In the genomic region with DNA sequence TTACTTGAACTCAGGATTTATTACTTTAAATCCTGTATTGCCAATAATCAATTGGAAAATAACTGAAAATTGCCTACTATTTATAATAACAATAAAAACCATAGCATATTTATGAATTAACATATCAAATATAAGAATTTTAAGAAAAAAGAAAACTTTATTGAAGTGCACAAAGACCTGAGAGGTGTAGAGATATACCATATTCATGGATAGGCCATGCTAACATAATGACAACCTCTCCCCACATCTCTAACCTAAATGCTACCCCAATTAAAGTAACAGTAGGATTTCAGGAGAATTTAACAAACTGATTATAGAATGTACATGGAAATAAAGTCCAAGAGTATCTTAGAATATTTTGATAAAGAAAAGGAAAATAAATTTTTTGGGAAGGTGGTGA, we compare ENCODE assay signal across 25 cellular contexts. TPM values are rescaled to one million over a fixed set of nuclear protein-coding genes. Genes with fewer than 3 reads are reported as not detected.
DNase-seq lines count a peak whose midpoint lies in the region; ATAC-seq and TF ChIP-seq lines count a peak whose summit lies in the region.
"Had no signal": no experiment of that assay in that cellular context is flagged by ENCODE, and none has a peak within 500 bp of the region (broad histone marks: within the 10 kb centered on the region; RNA-seq: fewer than 3 reads in every experiment).

No MANE protein-coding gene starts in this region.

- H3K9me3 Mint-ChIP-seq in stimulated activated naive CD8-positive, alpha-beta T cell treated with anti-CD3 and anti-CD28 coated beads, Interleukin-15, Interleukin-2, amounts not matched to agents 100 ng/mL and 50 ng/mL, for 24 hours: no peaks in the 10 kb centered on the region
- H3K9me3 Mint-ChIP-seq in T-cell: no peaks in the 10 kb centered on the region
- no peaks in the 10 kb centered on the region for H3K9me3 Mint-ChIP-seq in naive B cell
- H3K9me3 Mint-ChIP-seq: activated CD4-positive, alpha-beta T cell treated with anti-CD3 and anti-CD28 coated beads, Interleukin-2, amount 10 ng/mL, durations not matched to agents 24 days and 14 days; type B pancreatic cell had no signal

- no peak for TF ChIP-seq EP300 in upper lobe of left lung (IDR thresholded peaks at IDR 0.05)

- DNase-seq in stimulated activated naive CD8-positive, alpha-beta T cell treated with anti-CD3 and anti-CD28 coated beads, Interleukin-15, Interleukin-2, amounts not matched to agents 100 U/mL and 50 U/mL, for 24 hours: no peak
- DNase-seq in T-cell (no peak), naive B cell (no peak), upper lobe of left lung (no peak), prostate gland (ENCODE audit: low spot score) (no peak)
- DNase-seq: anterior cingulate cortex, Caco-2, foreskin melanocyte, heart right ventricle, NCI-H146, NCI-H446 treated with DMSO at 0.1 percent for 48 hours, PC-3, SK-N-SH had no signal

- CTCF ChIA-PET in T-cell (lab: Charles Lee): no interaction called here

- peaks cover 0 to 5% (median 0%) of the 10 kb centered on the region in 4 donors for H3K36me3 ChIP-seq in upper lobe of left lung
- no peaks in the 10 kb centered on the region for H3K36me3 ChIP-seq in prostate gland
- H3K36me3 ChIP-seq: esophagus muscularis mucosa, HAP-1 had no signal

- no peak for ATAC-seq in stimulated activated naive CD8-positive, alpha-beta T cell treated with anti-CD3 and anti-CD28 coated beads, Interleukin-15, Interleukin-2, amounts not matched to agents 100 U/mL and 50 U/mL, for 24 hours
- no peak for ATAC-seq in T-cell (replicated peaks in 1 of 4)
- no peak for ATAC-seq in naive B cell (ENCODE audit: low read depth in 2 of 2)
- ATAC-seq in upper lobe of left lung (ENCODE audit: low FRiP score in 2 of 2): no peak
- no peak for ATAC-seq in HG02884 (IDR thresholded peaks at IDR 0.05; ENCODE audit: unreplicated experiment)
- no peak for ATAC-seq in HG02588 (IDR thresholded peaks at IDR 0.05; ENCODE audit: unreplicated experiment)
- ATAC-seq: A549, heart right ventricle, PC-3 had no signal

- POLR2A ChIA-PET in T-cell (lab: Charles Lee): no interaction called here

- no peaks in the 10 kb centered on the region for H3K36me3 Mint-ChIP-seq in stimulated activated naive CD8-positive, alpha-beta T cell treated with anti-CD3 and anti-CD28 coated beads, Interleukin-15, Interleukin-2, amounts not matched to agents 100 ng/mL and 50 ng/mL, for 24 hours (ENCODE audit: low read depth)
- H3K36me3 Mint-ChIP-seq in T-cell (no peaks in the 10 kb centered on the region), naive B cell (peaks cover 23 to 28% of the 10 kb centered on the region in 2 donors)
- H3K36me3 Mint-ChIP-seq: type B pancreatic cell had no signal

- peak overlapping the region; percentile 92 for H3K27ac Mint-ChIP-seq in stimulated activated naive CD8-positive, alpha-beta T cell treated with anti-CD3 and anti-CD28 coated beads, Interleukin-15, Interleukin-2, amounts not matched to agents 100 ng/mL and 50 ng/mL, for 24 hours
- peak overlapping the region; percentile 97 to 99 for H3K27ac Mint-ChIP-seq in T-cell
- peak overlapping the region; percentile 90 to 100 (median 99) for H3K27ac Mint-ChIP-seq in naive B cell
- H3K27ac Mint-ChIP-seq: type B pancreatic cell had no signal

- H3K27ac ChIP-seq in upper lobe of left lung (peak overlapping the region in 3 of 4 donors; percentile 24 to 77 (median 34)), prostate gland (no peak overlapping the region)
- H3K27ac ChIP-seq: A549, esophagus muscularis mucosa had no signal

- TF ChIP-seq CTCF in upper lobe of left lung (IDR thresholded peaks at IDR 0.05) (no peak), prostate gland (IDR thresholded peaks at IDR 0.05) (no peak)

- no peaks in the 10 kb centered on the region for H3K27me3 Mint-ChIP-seq in stimulated activated naive CD8-positive, alpha-beta T cell treated with anti-CD3 and anti-CD28 coated beads, Interleukin-15, Interleukin-2, amounts not matched to agents 100 ng/mL and 50 ng/mL, for 24 hours
- no peaks in the 10 kb centered on the region for H3K27me3 Mint-ChIP-seq in T-cell
- H3K27me3 Mint-ChIP-seq in naive B cell: no peaks in the 10 kb centered on the region
- H3K27me3 Mint-ChIP-seq: activated CD4-positive, alpha-beta T cell treated with anti-CD3 and anti-CD28 coated beads, Interleukin-2, amount 10 ng/mL, durations not matched to agents 24 days and 14 days had no signal

- no peak for TF ChIP-seq POLR2A in upper lobe of left lung (IDR thresholded peaks at IDR 0.05)
- TF ChIP-seq POLR2A in prostate gland (IDR thresholded peaks at IDR 0.05): no peak

- no peak overlapping the region for H3K4me3 ChIP-seq in upper lobe of left lung
- no peak overlapping the region for H3K4me3 ChIP-seq in prostate gland
- H3K4me3 ChIP-seq: A549, coronary artery, esophagus muscularis mucosa, HAP-1, heart right ventricle had no signal

- intact Hi-C loops in prostate gland (cut with DNase I): no loop called here

- peak overlapping the region; percentile 78 for H3K4me3 Mint-ChIP-seq in stimulated activated naive CD8-positive, alpha-beta T cell treated with anti-CD3 and anti-CD28 coated beads, Interleukin-15, Interleukin-2, amounts not matched to agents 100 ng/mL and 50 ng/mL, for 24 hours
- H3K4me3 Mint-ChIP-seq in T-cell: peak overlapping the region in 1 of 3 donors; percentile 76
- H3K4me3 Mint-ChIP-seq in naive B cell: peak overlapping the region; percentile 96 to 100 (median 98)
- H3K4me3 Mint-ChIP-seq: activated CD4-positive, alpha-beta T cell treated with anti-CD3 and anti-CD28 coated beads, Interleukin-2, amount 10 ng/mL, durations not matched to agents 24 days and 14 days; activated naive CD4-positive, alpha-beta T cell treated with anti-CD3 and anti-CD28 coated beads for 36 hours; T-helper 2 cell treated with Interferon-gamma antibody and Interleukin-4, amounts not matched to agents 5 μg/mL and 100 μg/mL, for 36 hours; type B pancreatic cell had no signal

- peaks cover 95% of the 10 kb centered on the region for H3K4me1 Mint-ChIP-seq in stimulated activated naive CD8-positive, alpha-beta T cell treated with anti-CD3 and anti-CD28 coated beads, Interleukin-15, Interleukin-2, amounts not matched to agents 100 ng/mL and 50 ng/mL, for 24 hours (ENCODE audit: low read depth)
- peaks cover 58 to 85% (median 61%) of the 10 kb centered on the region in 3 donors for H3K4me1 Mint-ChIP-seq in T-cell
- peaks cover 93 to 98% (median 97%) of the 10 kb centered on the region in 3 donors for H3K4me1 Mint-ChIP-seq in naive B cell

- H3K4me1 ChIP-seq in upper lobe of left lung (peaks cover 25 to 57% (median 34%) of the 10 kb centered on the region in 4 donors), prostate gland (replicated peaks) (no peaks in the 10 kb centered on the region)
- H3K4me1 ChIP-seq: A549, Caco-2, HAP-1 had no signal

- H3K27me3 ChIP-seq in upper lobe of left lung (no peaks in the 10 kb centered on the region), prostate gland (replicated peaks; ENCODE audit: insufficient read depth) (no peaks in the 10 kb centered on the region)
- H3K27me3 ChIP-seq: esophagus muscularis mucosa, heart right ventricle had no signal

- H3K9me3 ChIP-seq in upper lobe of left lung (no peaks in the 10 kb centered on the region), prostate gland (no peaks in the 10 kb centered on the region)
- H3K9me3 ChIP-seq: esophagus muscularis mucosa, HAP-1 had no signal

RNA-seq across cellular contexts. Expression of a gene that starts 5.1 kb away (rescaled TPM):
- total RNA-seq in T-cell (10 to 100 TPM in 3 of 5 donors, 1 to 10 TPM in 2; 8.8 to 30.6 (median 10.6) TPM), upper lobe of left lung (100 to 1,000 TPM in 3 of 6 donors, 10 to 100 TPM in 3; 35.6 to 233 (median 80.6) TPM), prostate gland (10 to 100 TPM in 1 of 2 donors, 1 to 10 TPM in 1; 7.3 to 15.2 TPM)
- 1,000 to 10,000 TPM; 1,171 to 1,354 (median 1,198) TPM for polyA plus RNA-seq in naive B cell (ENCODE audit: low read depth in 6 of 6)
- total RNA-seq: Caco-2, lung microvascular endothelial cell, PC-3 had no signal
- polyA plus RNA-seq: SK-N-SH had no signal

RNA-seq across cellular contexts. Expression of a gene that starts 6.9 kb away (rescaled TPM):
- total RNA-seq in T-cell: 10 to 100 TPM; 22.3 to 37.8 (median 27.5) TPM
- 1,000 to 10,000 TPM; 1,101 to 1,557 (median 1,371) TPM for polyA plus RNA-seq in naive B cell (ENCODE audit: low read depth in 6 of 6)
- total RNA-seq in upper lobe of left lung: 100 to 1,000 TPM in 4 of 6 donors, 10 to 100 TPM in 2; 83.7 to 271 (median 134) TPM
- total RNA-seq in prostate gland: 10 to 100 TPM in 1 of 2 donors, 1 to 10 TPM in 1; 9.6 to 26.1 TPM

RNA-seq across cellular contexts. Expression of a gene that starts 22.4 kb away (rescaled TPM):
- 100 to 1,000 TPM; 320 to 383 (median 358) TPM for total RNA-seq in T-cell
- polyA plus RNA-seq in naive B cell (ENCODE audit: low read depth in 6 of 6): 100 to 1,000 TPM in 1 of 6 donors, 10 to 100 TPM in 5; 26.9 to 148 (median 48.5) TPM
- 100 to 1,000 TPM; 144 to 388 (median 183) TPM for total RNA-seq in upper lobe of left lung
- 100 to 1,000 TPM; 153 to 252 TPM for total RNA-seq in prostate gland

Comparison
In these comparisons a context has a peak if more than half of its experiments do, and no peak if none do; other contexts are left out.
1. H3K27ac ChIP-seq: peak in upper lobe of left lung (3 of 4); none in prostate gland (0 of 2).
2. Peak in every context shown above with its lines, with median percentiles within 50 percentile points of each other: H3K27ac Mint-ChIP-seq.